ENCODE assay signal across 1 cellular context in genomic region chr2:101442042-101442666, GRCh38.
TF ChIP-seq lines count a peak whose summit lies in the region.

No MANE protein-coding gene starts in this region.

TF ChIP-seq in IMR-90, 13 proteins besides CTCF, POLR2A, EP300 and RAD21:
- TF ChIP-seq USF2 (IDR thresholded peaks at IDR 0.05; ENCODE audit: low read depth, low read length), result peak; percentile 84
- no peak for TF ChIP-seq ELK1 (IDR thresholded peaks at IDR 0.05; ENCODE audit: borderline replicate concordance, low read depth, low read length)
- 0 out of 2 replicates have a peak, but pooled peaks have one; percentile 29 for TF ChIP-seq BHLHE40 (IDR thresholded peaks at IDR 0.05; ENCODE audit: low read depth, low read length)
- TF ChIP-seq CEBPB (IDR thresholded peaks at IDR 0.05; ENCODE audit: low read depth, low read length), result 0 out of 2 replicates have a peak, but pooled peaks have one; percentile 25
TF ChIP-seq in IMR-90: peak in this region for 3.
